Comparison of ENCODE assay signal across 8 cellular contexts in genomic region chr11:96112192-96113099, GRCh38.
A peak's percentile ranks its signal among the peaks of the same experiment; 100 is the strongest.
DNase-seq lines count a peak whose midpoint lies in the region; ATAC-seq and TF ChIP-seq lines count a peak whose summit lies in the region.

No MANE protein-coding gene starts in this region.

- peak overlapping the region; percentile 27 for H3K9ac ChIP-seq in iPS-15b (ENCODE audit: low read depth, low read length)

- H3K36me3 ChIP-seq in GM06990 (ENCODE audit: control insufficient read depth, insufficient read depth, low read length) (no peaks in the 10 kb centered on the region), iPS-15b (ENCODE audit: control insufficient read depth, insufficient read depth, low read length) (no peaks in the 10 kb centered on the region)

- H3K4me3 ChIP-seq in GM06990 (replicated peaks; ENCODE audit: low read depth, low read length) (no peak overlapping the region), iPS-15b (ENCODE audit: low read depth, low read length) (no peak overlapping the region)

- H3K27me3 ChIP-seq in GM06990 (replicated peaks; ENCODE audit: control insufficient read depth, insufficient read depth, low read length) = no peaks in the 10 kb centered on the region
- no peaks in the 10 kb centered on the region for H3K27me3 ChIP-seq in iPS-15b (ENCODE audit: control insufficient read depth, insufficient read depth, low read length)

- DNase-seq in GM06990 (ENCODE audit: extremely low read depth, insufficient read length) = peak; percentile 45
- no peak for DNase-seq in OCI-M2 (lab: John Stamatoyannopoulos, UW; ENCODE audit: unreplicated experiment)
- no peak for DNase-seq in ACHN
- no peak for DNase-seq in NCI-H187 (lab: John Stamatoyannopoulos, UW)
- no peak for DNase-seq in NCI-H2107 treated with DMSO at 0.1 percent for 48 hours (lab: John Stamatoyannopoulos, UW; ENCODE audit: unreplicated experiment)

- TF ChIP-seq CTCF in GM06990 (IDR thresholded peaks at IDR 0.05; ENCODE audit: insufficient read depth, low read length, poor library complexity, severe bottlenecking) = no peak

- no peaks in the 10 kb centered on the region for H3K9me3 ChIP-seq in iPS-15b (ENCODE audit: control insufficient read depth, insufficient read depth, low read length)

- in situ Hi-C loops in ACHN (cut with HindIII; ENCODE audit: low pct_ligation_motif_present, low pct_unique_long_range_greater_than_20kb, low sequenced_read_pairs) = no loop called here

- peaks cover 3% of the 10 kb centered on the region for H3K4me1 ChIP-seq in iPS-15b (ENCODE audit: control insufficient read depth, insufficient read depth, low read length)

- ATAC-seq in GM19468 (IDR thresholded peaks at IDR 0.05; ENCODE audit: extremely low read depth, unreplicated experiment) (peak; percentile 28), HG03469 (IDR thresholded peaks at IDR 0.05; ENCODE audit: unreplicated experiment) (peak; percentile 89)
